Comparison of ENCODE assay signal across 21 cellular contexts in genomic region chr13:108850706-108851105, GRCh38.
"Had no signal": no experiment of that assay in that cellular context is flagged by ENCODE, and none has a peak within 500 bp of the region (broad histone marks: within the 10 kb centered on the region; RNA-seq: fewer than 3 reads in every experiment).

No MANE protein-coding gene starts in this region.

- ATAC-seq: naive thymus-derived CD4-positive, alpha-beta T cell; right cardiac atrium had no signal

- H3K4me3 ChIP-seq: coronary artery, esophagus muscularis mucosa, hepatocyte, ovary, smooth muscle cell, suprapubic skin, thyroid gland, uterus had no signal

- H3K4me1 ChIP-seq: esophagus muscularis mucosa, suprapubic skin, thyroid gland, uterus had no signal

- H3K27me3 ChIP-seq: esophagus muscularis mucosa, hepatocyte, neutrophil, ovary, suprapubic skin, thyroid gland, uterus had no signal

- H3K36me3 Mint-ChIP-seq: naive thymus-derived CD4-positive, alpha-beta T cell; type B pancreatic cell had no signal

- H3K27me3 Mint-ChIP-seq: progenitor cell of endocrine pancreas had no signal

- H3K4me3 Mint-ChIP-seq: naive thymus-derived CD4-positive, alpha-beta T cell; type B pancreatic cell had no signal

- DNase-seq: central memory CD4-positive, alpha-beta T cell; effector CD4-positive, alpha-beta T cell; foreskin melanocyte; head of caudate nucleus; kidney glomerular epithelial cell; naive thymus-derived CD4-positive, alpha-beta T cell; ovary; right cardiac atrium; stimulated activated CD4-positive, alpha-beta T cell treated with anti-CD3 and anti-CD28 coated beads, Interleukin-2, amount 100 ng/mL, for 48 hours; stimulated activated naive CD4-positive, alpha-beta T cell treated with Interleukin-2 at 50 U/mL for 16 hours; thyroid gland; uterus had no signal

- H3K36me3 ChIP-seq: esophagus muscularis mucosa, neutrophil, ovary, suprapubic skin, thyroid gland, uterus had no signal

- H3K79me2 ChIP-seq: hepatocyte had no signal

- H3K9me3 Mint-ChIP-seq: type B pancreatic cell had no signal

- H2AFZ ChIP-seq: hepatocyte had no signal

- H3K27ac ChIP-seq: coronary artery, epithelial cell of prostate, esophagus muscularis mucosa, hepatocyte, neutrophil, ovary, suprapubic skin, thyroid gland, uterus had no signal

- H3K4me2 ChIP-seq: hepatocyte, smooth muscle cell had no signal

- H3K9me3 ChIP-seq: esophagus muscularis mucosa, neutrophil, ovary, suprapubic skin, thyroid gland, uterus had no signal

- H3K27ac Mint-ChIP-seq: naive thymus-derived CD4-positive, alpha-beta T cell; progenitor cell of endocrine pancreas; type B pancreatic cell had no signal
